Comparison of ENCODE assay signal across 12 cellular contexts in genomic region chr12:99121476-99121965, GRCh38.
"Had no signal": no experiment of that assay in that cellular context is flagged by ENCODE, and none has a peak within 500 bp of the region (broad histone marks: within the 10 kb centered on the region; RNA-seq: fewer than 3 reads in every experiment).

No MANE protein-coding gene starts in this region.

- H3K9me3 ChIP-seq: gastrocnemius medialis, stomach had no signal

- H3K4me3 ChIP-seq: gastrocnemius medialis, stomach had no signal

- H3K27ac ChIP-seq: gastrocnemius medialis, stomach had no signal

- H3K4me1 ChIP-seq: gastrocnemius medialis, stomach had no signal

- ATAC-seq: activated CD8-positive, alpha-beta T cell treated with anti-CD3 and anti-CD28 coated beads for 36 hours; activated T-cell treated with anti-CD3 and anti-CD28 coated beads, Interleukin-2, amount 50 U/mL, for 72 hours; gastrocnemius medialis had no signal

- H3K27me3 ChIP-seq: gastrocnemius medialis, stomach had no signal

- H3K36me3 ChIP-seq: gastrocnemius medialis, stomach had no signal

- DNase-seq: activated CD8-positive, alpha-beta memory T cell treated with anti-CD3 and anti-CD28 coated beads, Interleukin-2, amount 50 U/mL, for 4 hours; activated CD8-positive, alpha-beta T cell treated with anti-CD3 and anti-CD28 coated beads for 36 hours; activated gamma-delta T cell treated with Interleukin-2 at 50 U/mL for 16 hours; activated naive CD8-positive, alpha-beta T cell treated with anti-CD3 and anti-CD28 coated beads, Interleukin-2, amount 10 ng/mL, durations not matched to agents 7 days and 5 days; activated T-cell treated with anti-CD3 and anti-CD28 coated beads, Interleukin-2, amount 50 U/mL, for 72 hours; aorta; gastrocnemius medialis; islet precursor cell; mesendoderm; stimulated activated CD4-positive, alpha-beta T cell treated with anti-CD3 and anti-CD28 coated beads, Interleukin-2, amount 100 ng/mL, for 48 hours; stomach; T-helper 9 cell had no signal
